1 cellular context compared by ENCODE assay signal in genomic region chr18:49486959-49487710, GRCh38.
TF ChIP-seq lines count a peak whose summit lies in the region.

Gene C18orf32 (minus strand): TSS chr18:49487234. CDS start chr18:49483748, 3,486 bp downstream.

TF ChIP-seq in K562, 482 proteins besides CTCF, POLR2A, EP300 and RAD21 (continued from another document and continues in another):
- no peak for TF ChIP-seq NFIX (CRISPR knock-in tag; IDR thresholded peaks at IDR 0.05; ENCODE audit: low read depth)
- no peak for TF ChIP-seq KLF16 (IDR thresholded peaks at IDR 0.05)
- peak; percentile 63; the same call in 1 of the 2 replicates for TF ChIP-seq ATF6 (CRISPR knock-in tag; IDR thresholded peaks at IDR 0.05)
- no peak for TF ChIP-seq ZBTB8A (IDR thresholded peaks at IDR 0.05; ENCODE audit: partially characterized antibody)
- no peak for TF ChIP-seq HOMEZ (CRISPR knock-in tag; IDR thresholded peaks at IDR 0.05)
- no peak for TF ChIP-seq DDX20 (tag; IDR thresholded peaks at IDR 0.05; ENCODE audit: low read depth)
- no peak for TF ChIP-seq NUFIP1 (IDR thresholded peaks at IDR 0.05; ENCODE audit: partially characterized antibody)
- no peak for TF ChIP-seq PCBP1 (IDR thresholded peaks at IDR 0.05; ENCODE audit: low read depth, low read length, poor library complexity, severe bottlenecking)
- TF ChIP-seq MLX (CRISPR knock-in tag; conservative IDR thresholded peaks at IDR 0.05) = 0 out of 4 replicates have a peak, but pooled peaks of 1 of the 2 experiments have one; percentile 12
- TF ChIP-seq ERF (CRISPR knock-in tag; IDR thresholded peaks at IDR 0.05) = 0 out of 2 replicates have a peak, but pooled peaks have one; percentile 81
- TF ChIP-seq ZNF282 (CRISPR knock-in tag; IDR thresholded peaks at IDR 0.05) = no peak
- peak; percentile 24; the same call in 1 of the 2 replicates for TF ChIP-seq GATAD2B (IDR thresholded peaks at IDR 0.05; ENCODE audit: borderline replicate concordance)
- no peak for TF ChIP-seq PPARD (CRISPR knock-in tag; IDR thresholded peaks at IDR 0.05)
- TF ChIP-seq HDAC6 (IDR thresholded peaks at IDR 0.05; ENCODE audit: low read depth, low read length) = no peak
- peak; percentile 23; the same call in 1 of the 2 replicates for TF ChIP-seq ZNF592 (IDR thresholded peaks at IDR 0.05)
- TF ChIP-seq MNT (conservative IDR thresholded peaks at IDR 0.05) = peak; percentile 60 to 78; a peak in 2 of 4 replicates
- TF ChIP-seq STAT6 (CRISPR knock-in tag; IDR thresholded peaks at IDR 0.05) = no peak
- TF ChIP-seq PHF8 (IDR thresholded peaks at IDR 0.05; ENCODE audit: borderline replicate concordance, low read length) = peak; percentile 85; the same call in 1 of the 2 replicates
- TF ChIP-seq ZNF217 (CRISPR knock-in tag; IDR thresholded peaks at IDR 0.05) = no peak
- TF ChIP-seq NR0B1 (IDR thresholded peaks at IDR 0.05; ENCODE audit: partially characterized antibody) = no peak
- TF ChIP-seq SLC30A9 (CRISPR knock-in tag; IDR thresholded peaks at IDR 0.05) = no peak
- TF ChIP-seq TAF15 (IDR thresholded peaks at IDR 0.05; ENCODE audit: low read depth, low read length) = no peak
- no peak for TF ChIP-seq BRF2 (IDR thresholded peaks at IDR 0.05; ENCODE audit: borderline replicate concordance, insufficient read depth, insufficient read length)
- no peak for TF ChIP-seq TSHZ1 (CRISPR knock-in tag; IDR thresholded peaks at IDR 0.05)
- TF ChIP-seq RBM22 (IDR thresholded peaks at IDR 0.05; ENCODE audit: low read depth, low read length, poor library complexity, severe bottlenecking) = peak; percentile 95
- peak; percentile 53; the same call in 1 of the 2 replicates for TF ChIP-seq ZBED1 (IDR thresholded peaks at IDR 0.05)
- TF ChIP-seq HES1 (IDR thresholded peaks at IDR 0.05; ENCODE audit: low read depth) = no peak
- TF ChIP-seq SP2 (IDR thresholded peaks at IDR 0.05; ENCODE audit: extremely low read depth, low read depth, low read length, poor library complexity, severe bottlenecking) = peak; percentile 21
- TF ChIP-seq ZNF12 (CRISPR knock-in tag; IDR thresholded peaks at IDR 0.05) = no peak; the same call in 1 of the 2 replicates
- no peak for TF ChIP-seq ZNF212 (CRISPR knock-in tag; IDR thresholded peaks at IDR 0.05)
- peak; percentile 77 for TF ChIP-seq POLR2B (IDR thresholded peaks at IDR 0.05; ENCODE audit: low read depth, partially characterized antibody)
- no peak for TF ChIP-seq CBFA2T2 (conservative IDR thresholded peaks at IDR 0.05)
